23 cellular contexts compared by ENCODE assay signal in the genomic region with DNA sequence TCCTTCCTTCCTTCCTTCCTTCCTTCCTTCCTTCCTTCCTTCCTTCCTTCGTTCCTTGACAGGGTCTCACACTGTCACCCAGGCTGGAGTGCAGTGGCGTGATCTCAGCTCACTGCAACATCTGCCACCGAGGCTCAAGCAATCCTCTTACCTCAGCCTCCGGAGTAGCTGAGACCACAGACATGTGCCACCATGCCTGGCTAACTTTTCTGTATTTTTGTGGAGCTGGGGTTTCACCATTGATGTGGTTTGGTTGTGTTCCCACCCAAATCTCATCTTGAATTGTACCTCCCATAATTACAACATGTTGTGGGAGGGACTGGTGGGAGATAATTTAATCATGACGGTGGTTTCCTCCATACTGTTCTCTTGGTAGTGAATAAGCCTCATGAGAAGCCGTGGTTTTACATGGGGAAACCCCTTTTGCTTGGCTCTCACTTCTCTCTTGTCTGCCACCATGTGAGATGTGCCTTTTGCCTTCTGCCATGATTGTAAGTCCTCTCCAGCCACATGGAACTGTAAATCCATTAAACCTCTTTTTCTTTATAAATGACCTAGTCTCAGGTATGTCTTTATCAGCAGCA.
"Had no signal": no experiment of that assay in that cellular context is flagged by ENCODE, and none has a peak within 500 bp of the region (broad histone marks: within the 10 kb centered on the region; RNA-seq: fewer than 3 reads in every experiment).

No MANE protein-coding gene starts in this region.

- H3K27ac ChIP-seq: brain microvascular endothelial cell, KMS-11 had no signal

- DNase-seq: activated B cell treated with CpG ODN at 0.5 μM for 24 hours; activated CD4-positive, alpha-beta memory T cell treated with anti-CD3 and anti-CD28 coated beads, Interleukin-2, amount 10 ng/mL, durations not matched to agents 7 days and 5 days; activated CD4-positive, alpha-beta T cell treated with anti-CD3 and anti-CD28 coated beads for 1 hour; activated CD4-positive, alpha-beta T cell treated with anti-CD3 and anti-CD28 coated beads, Interleukin-2, amount 10 ng/mL, durations not matched to agents 7 days and 5 days; activated CD8-positive, alpha-beta memory T cell treated with anti-CD3 and anti-CD28 coated beads, Interleukin-2, amount 50 U/mL, for 48 hours; activated effector memory CD4-positive, alpha-beta T cell treated with Interleukin-2 at 50 U/mL for 16 hours; activated naive CD4-positive, alpha-beta T cell; activated naive CD8-positive, alpha-beta T cell treated with anti-CD3 and anti-CD28 coated beads, Interleukin-2, amount 50 U/mL, for 24 hours; activated T-cell treated with anti-CD3 and anti-CD28 coated beads, Interleukin-2, amount 50 U/mL, for 1 hour; brain microvascular endothelial cell; cerebellar nuclear complex; NCI-H1092; NCI-H1417; NCI-H1930; NCI-H2171; NCI-H2227 treated with DMSO at 0.1 percent for 48 hours; NCI-H446 treated with DMSO at 0.1 percent for 48 hours; NCI-H524 treated with DMSO at 0.1 percent for 48 hours; PC-3; SHP77 treated with DMSO at 0.1 percent for 48 hours; T-helper 17 cell; T-helper 9 cell had no signal

- H3K36me3 ChIP-seq: brain microvascular endothelial cell had no signal
